Comparison of ENCODE assay signal across 1 cellular context in genomic region chr10:101046332-101047238, GRCh38.
TF ChIP-seq lines count a peak whose summit lies in the region.

No MANE protein-coding gene starts in this region.

TF ChIP-seq in H1, 55 proteins besides CTCF, POLR2A, EP300 and RAD21:
- TF ChIP-seq EZH2 (IDR thresholded peaks at IDR 0.05; ENCODE audit: low read depth, low read length, severe bottlenecking): peak; percentile 58
- no peak for TF ChIP-seq POU5F1 (IDR thresholded peaks at IDR 0.05; ENCODE audit: low read depth, low read length)
- no peak for TF ChIP-seq CHD1 (IDR thresholded peaks at IDR 0.05; ENCODE audit: low read depth, low read length)
- TF ChIP-seq POLR2AphosphoS5 (IDR thresholded peaks at IDR 0.05; ENCODE audit: low read depth, low read length): no peak
- TF ChIP-seq SUZ12 (IDR thresholded peaks at IDR 0.05; ENCODE audit: low read length): peak; percentile 78; the same call in 1 of the 2 replicates
- TF ChIP-seq RNF2 (IDR thresholded peaks at IDR 0.05; ENCODE audit: borderline replicate concordance, low read depth, low read length, missing control alignments, poor library complexity, severe bottlenecking): peak; percentile 20
- TF ChIP-seq CHD2 (IDR thresholded peaks at IDR 0.05; ENCODE audit: low read length): no peak
- no peak for TF ChIP-seq ZNF274 (IDR thresholded peaks at IDR 0.05; ENCODE audit: borderline replicate concordance, extremely low read depth, low read length)
- no peak for TF ChIP-seq SIX5 (IDR thresholded peaks at IDR 0.05; ENCODE audit: low read depth, low read length)
- TF ChIP-seq PHF8 (conservative IDR thresholded peaks at IDR 0.05; ENCODE audit: low read depth, low read length): no peak
- TF ChIP-seq NANOG (IDR thresholded peaks at IDR 0.05; ENCODE audit: insufficient read depth, low read depth, low read length, poor library complexity, severe bottlenecking): no peak
- peak; percentile 41 for TF ChIP-seq KDM4A (IDR thresholded peaks at IDR 0.05; ENCODE audit: low read depth, low read length, severe bottlenecking)
- no peak for TF ChIP-seq TAF1 (IDR thresholded peaks at IDR 0.05; ENCODE audit: low read depth, low read length)
- TF ChIP-seq YY1 (IDR thresholded peaks at IDR 0.05; ENCODE audit: low read depth, low read length): no peak
- TF ChIP-seq GTF2F1 (IDR thresholded peaks at IDR 0.05; ENCODE audit: borderline replicate concordance, low read depth, low read length): no peak
- TF ChIP-seq RXRA (IDR thresholded peaks at IDR 0.05; ENCODE audit: insufficient read depth, low read depth, low read length): no peak
- TF ChIP-seq HDAC6 (IDR thresholded peaks at IDR 0.05; ENCODE audit: low read depth, low read length): no peak
- no peak for TF ChIP-seq KDM1A (IDR thresholded peaks at IDR 0.05; ENCODE audit: borderline replicate concordance, low read length)
- TF ChIP-seq NRF1 (IDR thresholded peaks at IDR 0.05; ENCODE audit: low read depth, low read length): no peak
- TF ChIP-seq CTBP2 (IDR thresholded peaks at IDR 0.05; ENCODE audit: borderline replicate concordance, insufficient read depth, insufficient read length, low read length): no peak
- no peak for TF ChIP-seq ASH2L (IDR thresholded peaks at IDR 0.05; ENCODE audit: low read length)
- TF ChIP-seq SP4 (IDR thresholded peaks at IDR 0.05; ENCODE audit: low read length): no peak
- TF ChIP-seq TAF7 (optimal IDR thresholded peaks at IDR 0.05; ENCODE audit: borderline replicate concordance, low read depth, low read length): no peak
